32 cellular contexts compared by ENCODE assay signal in the genomic region with DNA sequence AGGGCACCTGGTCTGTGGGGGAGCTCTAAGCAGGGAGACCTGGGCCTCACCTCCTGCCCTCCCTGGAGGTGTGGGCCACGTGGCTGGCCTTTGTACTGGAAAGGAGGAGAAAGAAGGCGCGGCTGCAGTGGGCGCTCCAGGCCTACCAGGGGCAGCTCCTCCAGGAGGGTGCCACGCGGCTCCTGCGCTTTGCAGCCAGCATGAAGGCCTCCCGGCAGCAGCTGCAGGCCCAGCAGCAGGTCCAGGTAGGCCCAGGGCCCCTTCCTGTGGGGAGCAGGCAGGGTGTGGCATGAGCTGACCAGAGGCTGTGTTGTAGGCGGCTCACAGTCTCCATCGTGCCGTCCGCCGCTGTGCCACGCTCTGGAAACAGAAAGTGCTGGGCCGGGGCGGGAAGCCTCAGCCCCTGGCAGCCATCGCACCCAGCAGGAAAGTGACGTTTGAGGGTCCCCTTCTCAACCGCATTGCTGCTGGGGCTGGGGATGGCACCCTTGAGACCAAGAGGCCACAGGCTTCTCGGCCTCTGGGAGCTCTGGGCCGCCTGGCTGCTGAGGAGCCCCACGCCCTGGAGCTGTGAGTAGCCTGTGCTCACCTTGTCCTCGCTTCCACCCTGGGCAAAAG. TPM values are rescaled to one million over a fixed set of nuclear protein-coding genes. Genes with fewer than 3 reads are reported as not detected.
DNase-seq lines count a peak whose midpoint lies in the region; ATAC-seq and TF ChIP-seq lines count a peak whose summit lies in the region.
"Had no signal": no experiment of that assay in that cellular context is flagged by ENCODE, and none has a peak within 500 bp of the region (broad histone marks: within the 10 kb centered on the region; RNA-seq: fewer than 3 reads in every experiment).

No MANE protein-coding gene starts in this region.

- H3K27ac ChIP-seq in CD4-positive, CD25-positive, alpha-beta regulatory T cell (ENCODE audit: insufficient read depth, low read length, poor library complexity, severe bottlenecking): no peak overlapping the region
- H3K27ac ChIP-seq in neuronal stem cell (replicated peaks; ENCODE audit: low read length): no peak overlapping the region
- H3K27ac ChIP-seq: brain microvascular endothelial cell, esophagus squamous epithelium, foreskin keratinocyte, KMS-11, left ventricle myocardium inferior, SJCRH30, upper lobe of right lung, WERI-Rb-1 had no signal

- H3K18ac ChIP-seq in neuronal stem cell (ENCODE audit: low read length): peak overlapping the region; percentile 29

- CTCF ChIA-PET in Caco-2 (lab: Charles Lee): interaction anchor here (0.6 to 1.3 kb wide), 3 partner anchors 52 to 83 kb away, joined by 4 to 5 read pairs (median 5); no protein-coding TSS in a partner anchor
- CTCF ChIA-PET in WTC11 (lab: Charles Lee): interaction anchor here (1.3 to 2.9 kb wide), 8 partner anchors 9 to 359 kb away, joined by 3 to 10 read pairs (median 6); partner anchors contain the start of gene PISD

- H2AK5ac ChIP-seq in neuronal stem cell (ENCODE audit: low read depth, low read length): no peak overlapping the region

- H3K23ac ChIP-seq in neuronal stem cell (ENCODE audit: low read depth, low read length, poor library complexity): no peak overlapping the region

- no CpG with 5 or more reads among the region's 23 CpGs for WGBS in neuronal stem cell (ENCODE audit: extremely low coverage in 2 of 2, insufficient read length in 2 of 2, insufficient replicate concordance in 1 of 2), 2 donors

- no peak overlapping the region for H4K8ac ChIP-seq in neuronal stem cell (ENCODE audit: low read depth, low read length)

- no peak overlapping the region for H2AFZ ChIP-seq in neuronal stem cell (ENCODE audit: low read length)

- peak overlapping the region; percentile 79 for H3K9ac ChIP-seq in neuronal stem cell (ENCODE audit: low read depth, low read length, poor library complexity)
- H3K9ac ChIP-seq: KMS-11 had no signal

- H3K14ac ChIP-seq in neuronal stem cell (ENCODE audit: low read length): peak overlapping the region; percentile 43

- BruUV-seq in Caco-2 (replicated peaks; lab: Mats Ljungman, UMichigan): no TSS peak

- H3K4me1 ChIP-seq in CD4-positive, CD25-positive, alpha-beta regulatory T cell (ENCODE audit: control insufficient read depth, insufficient read depth, low read length, poor library complexity, severe bottlenecking): no peaks in the 10 kb centered on the region
- peaks cover 13% of the 10 kb centered on the region for H3K4me1 ChIP-seq in Caco-2
- H3K4me1 ChIP-seq in neuronal stem cell (ENCODE audit: control insufficient read depth in 2 of 2, insufficient read depth in 1 of 2, low read depth in 1 of 2, low read length in 2 of 2): no peaks in the 10 kb centered on the region
- H3K4me1 ChIP-seq: foreskin keratinocyte had no signal

- H2BK15ac ChIP-seq in neuronal stem cell (ENCODE audit: low read length): no peak overlapping the region

- peaks cover 0 to 14% (median 12%) of the 10 kb centered on the region in 4 donors for H3K4me1 Mint-ChIP-seq in CD4-positive, CD25-positive, alpha-beta regulatory T cell
- no peaks in the 10 kb centered on the region for H3K4me1 Mint-ChIP-seq in Caco-2 (ENCODE audit: low read depth, unreplicated experiment)
- H3K4me1 Mint-ChIP-seq in WTC11: no peaks in the 10 kb centered on the region
- peaks cover 11 to 22% of the 10 kb centered on the region in 2 donors for H3K4me1 Mint-ChIP-seq in natural killer cell

- no peak overlapping the region for H3K4me3 Mint-ChIP-seq in CD4-positive, CD25-positive, alpha-beta regulatory T cell
- H3K4me3 Mint-ChIP-seq in Caco-2 (ENCODE audit: unreplicated experiment) (no peak overlapping the region), WTC11 (no peak overlapping the region), natural killer cell (no peak overlapping the region)
- H3K4me3 Mint-ChIP-seq: stimulated activated naive B cell treated with anti-CD40 and anti-IgM and Interleukin-4, amounts not matched to agents 10 μg/mL and 1 μg/mL and 100 μg/mL, for 72 hours had no signal

- no peak overlapping the region for H2BK120ac ChIP-seq in neuronal stem cell (ENCODE audit: low read depth, low read length)

- no peak for ATAC-seq in CD4-positive, CD25-positive, alpha-beta regulatory T cell (ENCODE audit: low read depth in 2 of 2)
- peak; percentile 17; the same call in 1 of the 2 replicates for ATAC-seq in WTC11
- no peak for ATAC-seq in natural killer cell
- ATAC-seq: foreskin keratinocyte; stimulated activated naive B cell treated with anti-CD40 and anti-IgM and Interleukin-4, amounts not matched to agents 10 μg/mL and 1 μg/mL and 100 μg/mL, for 72 hours; upper lobe of right lung had no signal

- H2BK12ac ChIP-seq in neuronal stem cell (ENCODE audit: low read length): peak overlapping the region; percentile 65

- no peaks in the 10 kb centered on the region for H3K79me1 ChIP-seq in neuronal stem cell (ENCODE audit: low read depth, low read length)

- no peaks in the 10 kb centered on the region for H3K27me3 Mint-ChIP-seq in CD4-positive, CD25-positive, alpha-beta regulatory T cell
- no peaks in the 10 kb centered on the region for H3K27me3 Mint-ChIP-seq in Caco-2 (ENCODE audit: insufficient read depth, unreplicated experiment)
- H3K27me3 Mint-ChIP-seq in WTC11 (ENCODE audit: low read depth): no peaks in the 10 kb centered on the region
- no peaks in the 10 kb centered on the region for H3K27me3 Mint-ChIP-seq in natural killer cell (ENCODE audit: low read depth in 2 of 2)
- H3K27me3 Mint-ChIP-seq: progenitor cell of endocrine pancreas; stimulated activated naive B cell treated with anti-CD40 and anti-IgM and Interleukin-4, amounts not matched to agents 10 μg/mL and 1 μg/mL and 100 μg/mL, for 72 hours had no signal

- no peaks in the 10 kb centered on the region for H3K27me3 ChIP-seq in CD4-positive, CD25-positive, alpha-beta regulatory T cell (ENCODE audit: control insufficient read depth, insufficient read depth, low read length)
- no peaks in the 10 kb centered on the region for H3K27me3 ChIP-seq in Caco-2 (replicated peaks; ENCODE audit: control insufficient read depth, insufficient read depth, low read length)
- H3K27me3 ChIP-seq in neuronal stem cell (ENCODE audit: control insufficient read depth in 3 of 3, insufficient read depth in 3 of 3, low read depth in 1 of 3, low read length in 3 of 3): no peaks in the 10 kb centered on the region
- H3K27me3 ChIP-seq: brain microvascular endothelial cell, dorsolateral prefrontal cortex, esophagus squamous epithelium, foreskin keratinocyte, SJCRH30, upper lobe of right lung had no signal

- no peak overlapping the region for H2BK5ac ChIP-seq in neuronal stem cell (ENCODE audit: low read length)

- H3K27ac Mint-ChIP-seq in CD4-positive, CD25-positive, alpha-beta regulatory T cell: peak overlapping the region in 2 of 3 donors; percentile 85 to 88
- H3K27ac Mint-ChIP-seq in Caco-2 (ENCODE audit: unreplicated experiment): peak overlapping the region; percentile 66
- peak overlapping the region; percentile 38; the same call in 1 of the 2 replicates for H3K27ac Mint-ChIP-seq in WTC11
- H3K27ac Mint-ChIP-seq in natural killer cell: peak overlapping the region in 1 of 2 donors; percentile 85
- H3K27ac Mint-ChIP-seq: progenitor cell of endocrine pancreas had no signal

- intact Hi-C loops in Caco-2 (cut with micrococcal nuclease; ENCODE audit: unreplicated experiment) (no loop called here), natural killer cell (cut with micrococcal nuclease) (no loop called here)

- peaks cover 18% of the 10 kb centered on the region for H3K36me3 Mint-ChIP-seq in CD4-positive, CD25-positive, alpha-beta regulatory T cell
- H3K36me3 Mint-ChIP-seq in Caco-2 (ENCODE audit: insufficient read depth, unreplicated experiment) (peaks cover 48% of the 10 kb centered on the region), WTC11 (peaks cover 3% of the 10 kb centered on the region), natural killer cell (no peaks in the 10 kb centered on the region)

- no peak overlapping the region for H3K4me3 ChIP-seq in CD4-positive, CD25-positive, alpha-beta regulatory T cell (ENCODE audit: low read depth, low read length)
- H3K4me3 ChIP-seq in Caco-2 (ENCODE audit: low read depth, low read length): no peak overlapping the region
- H3K4me3 ChIP-seq in neuronal stem cell (ENCODE audit: low read length in 2 of 2): no peak overlapping the region
- H3K4me3 ChIP-seq: dorsolateral prefrontal cortex, esophagus squamous epithelium, left ventricle myocardium inferior, SJCRH30, upper lobe of right lung had no signal

- H3K9me3 Mint-ChIP-seq in CD4-positive, CD25-positive, alpha-beta regulatory T cell: peaks cover 0 to 1% (median 0%) of the 10 kb centered on the region in 7 donors
- no peaks in the 10 kb centered on the region for H3K9me3 Mint-ChIP-seq in Caco-2 (ENCODE audit: unreplicated experiment)
- no peaks in the 10 kb centered on the region for H3K9me3 Mint-ChIP-seq in WTC11
- H3K9me3 Mint-ChIP-seq in natural killer cell: no peaks in the 10 kb centered on the region
- H3K9me3 Mint-ChIP-seq: stimulated activated naive B cell treated with anti-CD40 and anti-IgM and Interleukin-4, amounts not matched to agents 10 μg/mL and 1 μg/mL and 100 μg/mL, for 72 hours had no signal

- H4K91ac ChIP-seq in neuronal stem cell (ENCODE audit: low read depth, low read length, poor library complexity): no peak overlapping the region

- no peaks in the 10 kb centered on the region for H3K9me3 ChIP-seq in CD4-positive, CD25-positive, alpha-beta regulatory T cell (ENCODE audit: control insufficient read depth in 2 of 2, low read length in 2 of 2)
- H3K9me3 ChIP-seq in Caco-2 (no peaks in the 10 kb centered on the region), neuronal stem cell (replicated peaks in 1 of 2; ENCODE audit: control insufficient read depth in 2 of 2, insufficient read depth in 1 of 2, low read depth in 1 of 2, low read length in 2 of 2) (no peaks in the 10 kb centered on the region)
- H3K9me3 ChIP-seq: esophagus squamous epithelium, left ventricle myocardium inferior, SJCRH30, upper lobe of right lung had no signal

- H3K4ac ChIP-seq in neuronal stem cell (ENCODE audit: low read length): no peak overlapping the region

- no peak overlapping the region for H3K4me2 ChIP-seq in neuronal stem cell (ENCODE audit: insufficient read depth, low read length, poor library complexity, severe bottlenecking)
- H3K4me2 ChIP-seq: KMS-11 had no signal

- POLR2A ChIA-PET in Caco-2 (lab: Charles Lee) (no interaction called here), WTC11 (lab: Charles Lee) (interaction anchor here (0.8 to 1.8 kb wide), 3 partner anchors 8 to 17 kb away, joined by 3 to 5 read pairs (median 3); no protein-coding TSS in a partner anchor)

- H3K36me3 ChIP-seq in CD4-positive, CD25-positive, alpha-beta regulatory T cell (ENCODE audit: control insufficient read depth, insufficient read depth, low read length): peaks cover 49% of the 10 kb centered on the region
- peaks cover 4% of the 10 kb centered on the region for H3K36me3 ChIP-seq in Caco-2 (ENCODE audit: control insufficient read depth, insufficient read depth, low read length)
- peaks cover 9 to 53% of the 10 kb centered on the region in 2 donors for H3K36me3 ChIP-seq in neuronal stem cell (replicated peaks in 1 of 2; ENCODE audit: control insufficient read depth in 2 of 2, insufficient read depth in 2 of 2, low read length in 2 of 2)
- H3K36me3 ChIP-seq: SJCRH30 had no signal

- DNase-seq in CD4-positive, CD25-positive, alpha-beta regulatory T cell: no peak
- DNase-seq in Caco-2 (no peak), WTC11 (ENCODE audit: low spot score) (no peak), neuronal stem cell (ENCODE audit: low spot score) (no peak), SHP77 treated with DMSO at 0.1 percent for 48 hours (lab: John Stamatoyannopoulos, UW) (no peak), OCI-M1 (lab: John Stamatoyannopoulos, UW) (no peak), natural killer cell (no peak)
- DNase-seq: activated CD4-positive, alpha-beta T cell treated with anti-CD3 and anti-CD28 coated beads for 48 hours; activated naive CD4-positive, alpha-beta T cell; amniotic stem cell; brain microvascular endothelial cell; C1 segment of cervical spinal cord; DMS79 treated with DMSO at 0.1 percent for 48 hours; dorsolateral prefrontal cortex; esophagus squamous epithelium; foreskin keratinocyte; GF-D8; left ventricle myocardium inferior; NCI-H146; NCI-H2107; NCI-H446 treated with DMSO at 0.1 percent for 48 hours; NCI-H774; SJCRH30; stimulated activated CD4-positive, alpha-beta T cell treated with anti-CD3 and anti-CD28 coated beads, Interleukin-15, amount 100 ng/mL, for 24 hours; stimulated activated naive B cell treated with anti-CD40 and anti-IgM and Interleukin-4, amounts not matched to agents 10 μg/mL and 1 μg/mL and 100 μg/mL, for 72 hours; substantia nigra; SW 1271; T-helper 9 cell; upper lobe of right lung; WERI-Rb-1 had no signal

- no peak for TF ChIP-seq CTCF in Caco-2 (IDR thresholded peaks at IDR 0.05; ENCODE audit: insufficient read depth in 1 of 2, low read depth in 1 of 2, low read length in 1 of 2, severe bottlenecking in 1 of 2, unreplicated experiment in 1 of 2)
- TF ChIP-seq CTCF in WTC11 (IDR thresholded peaks at IDR 0.05): no peak
- no peak for TF ChIP-seq CTCF in natural killer cell (IDR thresholded peaks at IDR 0.05)

RNA-seq across cellular contexts. Expression of gene PISD, which starts 48.6 kb away (rescaled TPM):
- 41.5 TPM for total RNA-seq in CD4-positive, CD25-positive, alpha-beta regulatory T cell
- polyA plus RNA-seq in CD4-positive, CD25-positive, alpha-beta regulatory T cell: 10 to 100 TPM; 12.7 to 19.4 (median 15.4) TPM
- 56.7 and 58.7 TPM in 2 replicates for total RNA-seq in Caco-2 (2022)
- total RNA-seq in WTC11 (2021): 49.4 to 55.7 TPM (median 50.3 TPM) in 3 replicates
- 18.6 TPM for polyA plus RNA-seq in neuronal stem cell (2013, experiment 1 of 2)
- polyA plus RNA-seq in neuronal stem cell (2013, experiment 2 of 2): 18.6 TPM
- total RNA-seq in natural killer cell: 10 to 100 TPM; 36.0 to 52.1 (median 47.8) TPM
